8 cellular contexts compared by ENCODE assay signal in genomic region chr10:59905066-59905734, GRCh38. TPM values are rescaled to one million over a fixed set of nuclear protein-coding genes. Genes with fewer than 3 reads are reported as not detected.
DNase-seq lines count a peak whose midpoint lies in the region; ATAC-seq and TF ChIP-seq lines count a peak whose summit lies in the region.

No MANE protein-coding gene starts in this region.

- no peak for TF ChIP-seq CTCF in AG09309 (IDR thresholded peaks at IDR 0.05; ENCODE audit: control insufficient read depth, insufficient read depth, low read depth, low read length, missing control alignments)

- peak overlapping the region; percentile 97 for H3K27ac ChIP-seq in caudate nucleus (ENCODE audit: low read depth, low read length)

- ATAC-seq in GM18519 (IDR thresholded peaks at IDR 0.05; ENCODE audit: low FRiP score, unreplicated experiment) (peak; percentile 47), HG02943 (IDR thresholded peaks at IDR 0.05; ENCODE audit: low read depth, unreplicated experiment) (peak; percentile 39)

- no peak for DNase-seq in AG09309 (ENCODE audit: low read depth)
- DNase-seq in RPMI7951 (ENCODE audit: low read depth) = peak; percentile 16
- peak in 12 of 61 donors; percentile 19 to 62 (median 38) for DNase-seq in caudate nucleus (lab: John Stamatoyannopoulos, UW)
- peak; percentile 75 for DNase-seq in left kidney (ENCODE audit: low read depth, low spot score)
- peak; percentile 29 to 51 (median 49) for DNase-seq in stimulated activated CD4-positive, alpha-beta T cell treated with anti-CD3 and anti-CD28 coated beads, TNF-alpha, amount 100 ng/mL, for 24 hours (ENCODE audit: low read depth in 3 of 3)
- no peak for DNase-seq in effector CD8-positive, alpha-beta T cell (lab: John Stamatoyannopoulos, UW)

- H3K4me3 ChIP-seq in AG09309 (ENCODE audit: control insufficient read depth, low read depth, low read length) = peak overlapping the region; percentile 97

RNA-seq across cellular contexts. Expression of gene CCDC6, which starts 1.2 kb away (rescaled TPM):
- total RNA-seq in RPMI7951 (2014; rRNA removed; shearing (Covaris generic)) = 11.4 and 13.2 TPM in 2 replicates

Comparison
In these comparisons a context has a peak if more than half of its experiments do, and no peak if none do; other contexts are left out.
1. DNase-seq: peak in RPMI7951 (single experiment), left kidney (single experiment) and stimulated activated CD4-positive, alpha-beta T cell treated with anti-CD3 and anti-CD28 coated beads, TNF-alpha, amount 100 ng/mL, for 24 hours (3 of 3); none in AG09309 (single experiment) and effector CD8-positive, alpha-beta T cell (single experiment).